In the genomic region with DNA sequence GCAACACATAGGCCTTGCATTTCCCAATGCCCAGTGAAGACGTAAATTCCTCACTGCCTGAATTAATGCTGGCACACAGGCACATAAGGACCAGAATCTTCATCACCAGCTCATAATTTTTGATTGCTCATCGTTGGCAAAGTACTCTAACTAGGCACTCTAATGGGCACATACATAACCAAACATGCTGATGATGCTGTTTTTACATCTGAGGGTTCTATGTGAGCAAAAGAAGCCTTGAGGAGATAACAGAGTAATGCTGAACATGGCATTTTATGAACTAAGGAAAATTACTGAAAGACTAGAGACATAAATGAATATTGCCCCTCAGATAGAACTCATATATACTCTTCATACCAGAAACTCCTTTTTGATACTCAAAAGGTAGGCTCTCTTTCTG, we compare ENCODE assay signal across 33 cellular contexts.
"Had no signal": no experiment of that assay in that cellular context is flagged by ENCODE, and none has a peak within 500 bp of the region (broad histone marks: within the 10 kb centered on the region; RNA-seq: fewer than 3 reads in every experiment).

No MANE protein-coding gene starts in this region.

- H3K4me1 ChIP-seq: ascending aorta had no signal

- H3K9me3 ChIP-seq: ascending aorta had no signal

- H3K4me3 ChIP-seq: ascending aorta, cardiac muscle cell had no signal

- FAIRE-seq: bronchial epithelial cell, TTC549 had no signal

- H3K36me3 ChIP-seq: ascending aorta, cardiac muscle cell, WERI-Rb-1 had no signal

- ATAC-seq: activated CD4-positive, alpha-beta T cell treated with anti-CD3 and anti-CD28 coated beads for 36 hours; activated CD4-positive, CD25-positive, alpha-beta regulatory T cell treated with anti-CD3 and anti-CD28 coated beads, Interleukin-2, amount 50 U/mL, for 24 hours; activated CD8-positive, alpha-beta memory T cell treated with anti-CD3 and anti-CD28 coated beads, Interleukin-2, amount 10 ng/mL, durations not matched to agents 7 days and 5 days; activated CD8-positive, alpha-beta T cell treated with anti-CD3 and anti-CD28 coated beads, Interleukin-2, amount 10 ng/mL, durations not matched to agents 7 days and 5 days; activated naive CD8-positive, alpha-beta T cell treated with anti-CD3 and anti-CD28 coated beads, Interleukin-2, amount 50 U/mL, for 24 hours; T-cell; WTC11 had no signal

- H3K27ac ChIP-seq: ascending aorta, cardiac muscle cell, WERI-Rb-1 had no signal

- H3K27me3 ChIP-seq: ascending aorta, cardiac muscle cell had no signal

- DNase-seq: activated CD4-positive, alpha-beta memory T cell treated with anti-CD3 and anti-CD28 coated beads, Interleukin-2, amount 10 ng/mL, durations not matched to agents 7 days and 5 days; activated CD4-positive, alpha-beta T cell treated with anti-CD3 and anti-CD28 coated beads for 1 hour; activated CD4-positive, alpha-beta T cell treated with anti-CD3 and anti-CD28 coated beads for 36 hours; activated CD4-positive, alpha-beta T cell treated with anti-CD3 and anti-CD28 coated beads for 48 hours; activated CD4-positive, alpha-beta T cell treated with anti-CD3 and anti-CD28 coated beads, Interleukin-2, amount 10 ng/mL, durations not matched to agents 7 days and 5 days; activated CD4-positive, alpha-beta T cell treated with anti-CD3 and anti-CD28 coated beads, Interleukin-2, amount 50 U/mL, for 48 hours; activated CD4-positive, CD25-positive, alpha-beta regulatory T cell; activated CD8-positive, alpha-beta memory T cell treated with anti-CD3 and anti-CD28 coated beads for 24 hours; activated CD8-positive, alpha-beta memory T cell treated with anti-CD3 and anti-CD28 coated beads, Interleukin-2, amount 10 ng/mL, durations not matched to agents 7 days and 5 days; activated CD8-positive, alpha-beta memory T cell treated with anti-CD3 and anti-CD28 coated beads, Interleukin-2, amount 50 U/mL, for 48 hours; activated CD8-positive, alpha-beta T cell treated with anti-CD3 and anti-CD28 coated beads, Interleukin-2, amount 10 ng/mL, durations not matched to agents 7 days and 5 days; activated effector memory CD4-positive, alpha-beta T cell treated with Interleukin-2 at 50 U/mL for 16 hours; activated gamma-delta T cell; activated naive CD4-positive, alpha-beta T cell treated with anti-CD3 and anti-CD28 coated beads, Interleukin-2, amount 10 ng/mL, durations not matched to agents 7 days and 5 days; activated naive CD4-positive, alpha-beta T cell treated with Interleukin-2 at 50 U/mL for 16 hours; activated naive CD8-positive, alpha-beta T cell treated with anti-CD3 and anti-CD28 coated beads, Interleukin-2, amount 10 ng/mL, durations not matched to agents 7 days and 5 days; activated naive CD8-positive, alpha-beta T cell treated with anti-CD3 and anti-CD28 coated beads, Interleukin-2, amount 50 U/mL, for 24 hours; activated T-cell treated with anti-CD3 and anti-CD28 coated beads, Interleukin-2, amount 50 U/mL, for 24 hours; activated T-cell treated with anti-CD3 and anti-CD28 coated beads, Interleukin-2, amount 50 U/mL, for 48 hours; amygdala; anterior cingulate cortex; caudate nucleus; cerebellar nuclear complex; T-cell; T-helper 2 cell; T-helper 9 cell; WERI-Rb-1 had no signal
